Comparison of ENCODE assay signal across 1 cellular context in genomic region chr7:157041514-157042277, GRCh38.
TF ChIP-seq lines count a peak whose summit lies in the region.

No MANE protein-coding gene starts in this region.

TF ChIP-seq in K562, 482 proteins besides CTCF, POLR2A, EP300 and RAD21 (continued from another document and continues in another):
- TF ChIP-seq PATZ1 (CRISPR knock-in tag; IDR thresholded peaks at IDR 0.05; ENCODE audit: borderline replicate concordance) (no peak), BRD9 (IDR thresholded peaks at IDR 0.05; ENCODE audit: low read depth, partially characterized antibody) (no peak), TEAD2 (tag; IDR thresholded peaks at IDR 0.05) (no peak), CBFA2T2 (conservative IDR thresholded peaks at IDR 0.05) (peak; percentile 69), TCF7L2 (IDR thresholded peaks at IDR 0.05; ENCODE audit: low read depth, low read length) (no peak), ZNF398 (CRISPR knock-in tag; IDR thresholded peaks at IDR 0.05) (no peak), SREBF2 (CRISPR knock-in tag; IDR thresholded peaks at IDR 0.05) (no peak), EGR1 (conservative IDR thresholded peaks at IDR 0.05) (0 out of 2 replicates have a peak, but pooled peaks have one; percentile 9), PRDM10 (IDR thresholded peaks at IDR 0.05; ENCODE audit: partially characterized antibody) (no peak), L3MBTL2 (IDR thresholded peaks at IDR 0.05) (peak; percentile 20; the same call in 1 of the 2 replicates), TCF3 (CRISPR knock-in tag; IDR thresholded peaks at IDR 0.05) (peak; percentile 46), HES1 (IDR thresholded peaks at IDR 0.05; ENCODE audit: low read depth) (no peak), CSDE1 (IDR thresholded peaks at IDR 0.05) (no peak), SPI1 (IDR thresholded peaks at IDR 0.05; ENCODE audit: borderline replicate concordance, low read depth, low read length) (no peak), NFXL1 (CRISPR knock-in tag; IDR thresholded peaks at IDR 0.05) (no peak), GTF2E2 (tag; IDR thresholded peaks at IDR 0.05) (no peak), TRIM25 (IDR thresholded peaks at IDR 0.05; ENCODE audit: borderline replicate concordance) (no peak), GTF2A2 (tag; IDR thresholded peaks at IDR 0.05) (no peak), BACH1 (tag; IDR thresholded peaks at IDR 0.05) (no peak), DDX20 (tag; IDR thresholded peaks at IDR 0.05; ENCODE audit: low read depth) (no peak), KLF6 (CRISPR knock-in tag; IDR thresholded peaks at IDR 0.05; ENCODE audit: borderline replicate concordance) (no peak), TEAD4 (IDR thresholded peaks at IDR 0.05; ENCODE audit: low read length) (0 out of 2 replicates have a peak, but pooled peaks have one; percentile 10), TEAD4 (CRISPR knock-in tag; IDR thresholded peaks at IDR 0.05; ENCODE audit: borderline replicate concordance) (no peak), CEBPG (CRISPR knock-in tag; IDR thresholded peaks at IDR 0.05) (no peak), CEBPG (tag; conservative IDR thresholded peaks at IDR 0.05 in 1 of 2, IDR thresholded peaks at IDR 0.05 in 1 of 2) (no peak), PHB2 (IDR thresholded peaks at IDR 0.05; ENCODE audit: low read depth) (no peak), TAF9B (IDR thresholded peaks at IDR 0.05; ENCODE audit: partially characterized antibody) (no peak), BRF2 (IDR thresholded peaks at IDR 0.05; ENCODE audit: borderline replicate concordance, insufficient read depth, insufficient read length) (no peak), DACH1 (IDR thresholded peaks at IDR 0.05; ENCODE audit: partially characterized antibody) (peak; percentile 36), NR4A1 (CRISPR knock-in tag; IDR thresholded peaks at IDR 0.05) (no peak), NR4A1 (tag; IDR thresholded peaks at IDR 0.05) (no peak), ZNF511 (CRISPR knock-in tag; IDR thresholded peaks at IDR 0.05) (no peak), MCM7 (IDR thresholded peaks at IDR 0.05) (no peak), CTBP1 (IDR thresholded peaks at IDR 0.05; ENCODE audit: borderline replicate concordance) (peak; percentile 24; the same call in 1 of the 2 replicates), ZNF586 (CRISPR knock-in tag; conservative IDR thresholded peaks at IDR 0.05) (no peak), CBFA2T3 (IDR thresholded peaks at IDR 0.05) (peak; percentile 72), SAP30 (IDR thresholded peaks at IDR 0.05; ENCODE audit: borderline replicate concordance, insufficient read depth, low read depth, low read length, poor library complexity, severe bottlenecking) (no peak), PYGO2 (tag; IDR thresholded peaks at IDR 0.05) (no peak), DLX4 (CRISPR knock-in tag; IDR thresholded peaks at IDR 0.05) (no peak)
